ENCODE assay signal across 21 cellular contexts in genomic region chr3:125067225-125067624, GRCh38. TPM values are rescaled to one million over a fixed set of nuclear protein-coding genes. Genes with fewer than 3 reads are reported as not detected.
DNase-seq lines count a peak whose midpoint lies in the region; ATAC-seq and TF ChIP-seq lines count a peak whose summit lies in the region.
"Had no signal": no experiment of that assay in that cellular context is flagged by ENCODE, and none has a peak within 500 bp of the region (broad histone marks: within the 10 kb centered on the region; RNA-seq: fewer than 3 reads in every experiment).

No MANE protein-coding gene starts in this region.

- no CpG with 5 or more reads among the region's 3 CpGs for WGBS in H9 (ENCODE audit: extremely low coverage, insufficient read length, low lambda C conversion rate)

- no peak overlapping the region for H4K91ac ChIP-seq in H9 (ENCODE audit: insufficient read length, low read depth, low read length)

- intact Hi-C loops in head of caudate nucleus (cut with DNase I): no loop called here

- DNase-seq in H9: peak; percentile 15
- peak; percentile 73 for DNase-seq in NCI-H226
- DNase-seq in choroid plexus epithelial cell (ENCODE audit: low read depth): peak; percentile 58
- no peak for DNase-seq in mesothelial cell of epicardium (ENCODE audit: low spot score in 2 of 2, unreplicated experiment in 2 of 2)
- DNase-seq in head of caudate nucleus: no peak
- DNase-seq in DMS53 treated with DMSO at 0.1 percent for 48 hours (lab: John Stamatoyannopoulos, UW; ENCODE audit: unreplicated experiment): no peak
- DNase-seq: activated B cell treated with CpG ODN at 0.5 μM for 24 hours; activated CD4-positive, alpha-beta memory T cell treated with anti-CD3 and anti-CD28 coated beads, Interleukin-2, amount 10 ng/mL, durations not matched to agents 7 days and 5 days; BE2C; erythroblast; KBM-7; left colon; mucosa of descending colon; NCI-H187; stimulated activated CD4-positive, alpha-beta T cell treated with anti-CD3 and anti-CD28 coated beads, Interleukin-4, amount 100 ng/mL, for 1 hour; stimulated activated naive CD8-positive, alpha-beta T cell treated with anti-CD3 and anti-CD28 coated beads, Interleukin-15, amount 100 ng/mL, for 72 hours; transverse colon had no signal

- H3K9me3 ChIP-seq in H9 (ENCODE audit: control insufficient read depth, low read depth, low read length): no peaks in the 10 kb centered on the region
- H3K9me3 ChIP-seq: BE2C, mucosa of descending colon, transverse colon had no signal

- peak overlapping the region; percentile 35 for H2AFZ ChIP-seq in H9 (ENCODE audit: low read length)

- TF ChIP-seq CTCF in H9 (conservative IDR thresholded peaks at IDR 0.05) (no peak), choroid plexus epithelial cell (conservative IDR thresholded peaks at IDR 0.05; ENCODE audit: low read depth, low read length) (no peak), mesothelial cell of epicardium (IDR thresholded peaks at IDR 0.05; ENCODE audit: unreplicated experiment) (no peak)

- H3K56ac ChIP-seq in H9 (ENCODE audit: insufficient read length, low read depth, low read length): no peak overlapping the region

- no peak overlapping the region for H4K8ac ChIP-seq in H9 (replicated peaks; ENCODE audit: insufficient read length, low read depth, low read length)

- H3K79me2 ChIP-seq in H9 (ENCODE audit: insufficient read depth, low read length): no peaks in the 10 kb centered on the region

- H3K4me1 Mint-ChIP-seq in H9 (peaks cover 17 to 20% of the 10 kb centered on the region in 2 experiments), mesothelial cell of epicardium (peaks cover 21% of the 10 kb centered on the region)

- H3K14ac ChIP-seq in H9 (ENCODE audit: insufficient read depth, low read length): peak overlapping the region; percentile 89; the same call in 1 of the 2 replicates

- H3K4me3 ChIP-seq in choroid plexus epithelial cell (ENCODE audit: low read depth, low read length): no peak overlapping the region
- H3K4me3 ChIP-seq: mucosa of descending colon, transverse colon had no signal

- H3K9me3 Mint-ChIP-seq in H9 (peaks cover 3 to 5% of the 10 kb centered on the region in 2 experiments; a peak in 2 of 5 replicates), mesothelial cell of epicardium (peaks cover 7% of the 10 kb centered on the region)
- H3K9me3 Mint-ChIP-seq: activated B cell treated with CpG ODN at 0.5 μM for 24 hours; central memory CD8-positive, alpha-beta T cell; stimulated activated naive CD8-positive, alpha-beta T cell treated with anti-CD3 and anti-CD28 coated beads, Interleukin-15, amount 100 ng/mL, for 72 hours; T-helper 2 cell treated with Interferon-gamma antibody and Interleukin-4, amounts not matched to agents 5 μg/mL and 100 μg/mL, for 36 hours had no signal

- no peak for ATAC-seq in HG03342 (IDR thresholded peaks at IDR 0.05; ENCODE audit: unreplicated experiment)
- ATAC-seq: HCT116; left colon; mucosa of descending colon; stimulated activated naive CD8-positive, alpha-beta T cell treated with anti-CD3 and anti-CD28 coated beads, Interleukin-15, amount 100 ng/mL, for 72 hours had no signal

- no peak overlapping the region for H3T11ph ChIP-seq in H9 (ENCODE audit: low read length)

- H3K4me2 ChIP-seq in H9 (ENCODE audit: insufficient read depth, insufficient read length, low read length): no peak overlapping the region

- H3K27me3 Mint-ChIP-seq in H9 (ENCODE audit: low read depth): peaks cover 8% of the 10 kb centered on the region
- H3K27me3 Mint-ChIP-seq in mesothelial cell of epicardium (ENCODE audit: low read depth): no peaks in the 10 kb centered on the region

- H3K36me3 Mint-ChIP-seq in H9 (ENCODE audit: insufficient read depth in 1 of 3, low read depth in 3 of 3): peaks cover 0 to 7% (median 0%) of the 10 kb centered on the region in 3 experiments; a peak in 1 of 7 replicates
- no peaks in the 10 kb centered on the region for H3K36me3 Mint-ChIP-seq in mesothelial cell of epicardium

- H3K27me3 ChIP-seq in H9 (ENCODE audit: insufficient read depth, low read length): no peaks in the 10 kb centered on the region
- H3K27me3 ChIP-seq: BE2C, transverse colon had no signal

- H3K4ac ChIP-seq in H9 (ENCODE audit: low read depth, low read length): no peak overlapping the region; the same call in 1 of the 2 replicates

- no peak overlapping the region for H4K5ac ChIP-seq in H9 (ENCODE audit: insufficient read length, low read depth, low read length)

- no peak overlapping the region for H2BK5ac ChIP-seq in H9 (ENCODE audit: insufficient read length, low read length)

- no peak overlapping the region for H2BK12ac ChIP-seq in H9 (ENCODE audit: insufficient read length, low read depth, low read length)

- peak overlapping the region; percentile 79 for H3K18ac ChIP-seq in H9 (ENCODE audit: insufficient read length, low read depth, low read length)

- no peak overlapping the region for H2BK15ac ChIP-seq in H9 (ENCODE audit: low read depth, low read length)

- H2AK5ac ChIP-seq in H9 (ENCODE audit: insufficient read length, low read length): no peak overlapping the region

- no peak overlapping the region for H3K9ac ChIP-seq in H9 (ENCODE audit: extremely low read depth, insufficient read length, low read length)

- no peak overlapping the region for H3K4me3 Mint-ChIP-seq in H9
- no peak overlapping the region for H3K4me3 Mint-ChIP-seq in mesothelial cell of epicardium
- H3K4me3 Mint-ChIP-seq: activated B cell treated with CpG ODN at 0.5 μM for 24 hours; activated CD4-positive, alpha-beta memory T cell treated with anti-CD3 and anti-CD28 coated beads, Interleukin-2, amount 10 ng/mL, durations not matched to agents 7 days and 5 days; central memory CD8-positive, alpha-beta T cell; stimulated activated naive CD8-positive, alpha-beta T cell treated with anti-CD3 and anti-CD28 coated beads, Interleukin-15, amount 100 ng/mL, for 72 hours; T-helper 2 cell treated with Interferon-gamma antibody and Interleukin-4, amounts not matched to agents 5 μg/mL and 100 μg/mL, for 36 hours had no signal

- no peak overlapping the region for H3K27ac Mint-ChIP-seq in H9
- peak overlapping the region; percentile 40 for H3K27ac Mint-ChIP-seq in mesothelial cell of epicardium
- H3K27ac Mint-ChIP-seq: activated B cell treated with CpG ODN at 0.5 μM for 24 hours; activated CD4-positive, alpha-beta memory T cell treated with anti-CD3 and anti-CD28 coated beads, Interleukin-2, amount 10 ng/mL, durations not matched to agents 7 days and 5 days; stimulated activated naive CD8-positive, alpha-beta T cell treated with anti-CD3 and anti-CD28 coated beads, Interleukin-15, amount 100 ng/mL, for 72 hours; T-helper 2 cell treated with Interferon-gamma antibody and Interleukin-4, amounts not matched to agents 5 μg/mL and 100 μg/mL, for 36 hours had no signal

- no peak overlapping the region for H2BK120ac ChIP-seq in H9 (ENCODE audit: low read depth, low read length, poor library complexity, severe bottlenecking)

- H3K23ac ChIP-seq in H9 (ENCODE audit: insufficient read length, low read depth, low read length): no peak overlapping the region

- H3K23me2 ChIP-seq in H9 (ENCODE audit: insufficient read length, low read depth, low read length, poor library complexity, severe bottlenecking): no peaks in the 10 kb centered on the region

- H2BK20ac ChIP-seq in H9 (ENCODE audit: low read depth, low read length, poor library complexity, severe bottlenecking): no peak overlapping the region

- no peaks in the 10 kb centered on the region; the same call in 1 of the 2 replicates for H3K4me1 ChIP-seq in H9 (ENCODE audit: insufficient read depth, low read length)
- H3K4me1 ChIP-seq: BE2C had no signal

- no peak overlapping the region for H3K27ac ChIP-seq in H9 (ENCODE audit: insufficient read length, low read depth, low read length)
- H3K27ac ChIP-seq: transverse colon had no signal

- no peaks in the 10 kb centered on the region for H4K20me1 ChIP-seq in H9 (ENCODE audit: control insufficient read depth, insufficient read depth, insufficient read length)

- H3K79me1 ChIP-seq in H9 (ENCODE audit: insufficient read depth, low read depth, low read length, poor library complexity, severe bottlenecking): no peaks in the 10 kb centered on the region

RNA-seq across cellular contexts. Expression of gene HEG1, which starts 11.4 kb away (rescaled TPM):
- total RNA-seq in H9 (2021) (9.3 and 10.3 TPM in 2 replicates), mesothelial cell of epicardium (12.8 to 14.4 TPM (median 13.8 TPM) in 3 replicates)

Comparison
In these comparisons a context has a peak if more than half of its experiments do, and no peak if none do; other contexts are left out.
1. DNase-seq: peak in H9 (single experiment), NCI-H226 (single experiment) and choroid plexus epithelial cell (single experiment); none in mesothelial cell of epicardium (0 of 2), head of caudate nucleus (0 of 42) and DMS53 treated with DMSO at 0.1 percent for 48 hours (single experiment).